In genomic region chr12:108572166-108572790, GRCh38 we compare ENCODE assay signal across 15 cellular contexts. TPM values are rescaled to one million over a fixed set of nuclear protein-coding genes. Genes with fewer than 3 reads are reported as not detected.
A peak's percentile ranks its signal among the peaks of the same experiment; 100 is the strongest.
DNase-seq lines count a peak whose midpoint lies in the region; ATAC-seq and TF ChIP-seq lines count a peak whose summit lies in the region.
"Had no signal": no experiment of that assay in that cellular context is flagged by ENCODE, and none has a peak within 500 bp of the region (broad histone marks: within the 10 kb centered on the region; RNA-seq: fewer than 3 reads in every experiment).

No MANE protein-coding gene starts in this region.

- no peak overlapping the region for H3K4me3 ChIP-seq in ovary
- H3K4me3 ChIP-seq: GM23248 had no signal

- TF ChIP-seq EP300 in ovary (IDR thresholded peaks at IDR 0.05): no peak

- ATAC-seq in HG03432 (IDR thresholded peaks at IDR 0.05; ENCODE audit: unreplicated experiment): peak; percentile 31
- no peak for ATAC-seq in effector memory CD8-positive, alpha-beta T cell (replicated peaks)
- ATAC-seq in stimulated activated effector memory CD8-positive, alpha-beta T cell treated with anti-CD3 and anti-CD28 coated beads, Interleukin-12 subunit alpha, Interleukin-12 subunit beta, amount 100 ng/mL, for 72 hours: peak; percentile 62
- ATAC-seq in foreskin keratinocyte: no peak

- H3K27ac ChIP-seq in ovary (no peak overlapping the region), foreskin keratinocyte (no peak overlapping the region)
- H3K27ac ChIP-seq: epithelial cell of prostate, GM23248, RWPE1 had no signal

- TF ChIP-seq CTCF in ovary (IDR thresholded peaks at IDR 0.05) (no peak), GM20000 (IDR thresholded peaks at IDR 0.05; ENCODE audit: extremely low read depth, missing control alignments) (no peak), foreskin keratinocyte (conservative IDR thresholded peaks at IDR 0.05) (no peak)

- H3K36me3 ChIP-seq in ovary: no peaks in the 10 kb centered on the region

- no peaks in the 10 kb centered on the region for H3K27me3 Mint-ChIP-seq in activated CD4-positive, alpha-beta memory T cell treated with anti-CD3 and anti-CD28 coated beads for 36 hours
- H3K27me3 Mint-ChIP-seq in activated CD4-positive, alpha-beta memory T cell treated with anti-CD3 and anti-CD28 coated beads, Interleukin-2, amount 10 ng/mL, durations not matched to agents 7 days and 5 days: peaks cover 3% of the 10 kb centered on the region
- peaks cover 0 to 3% of the 10 kb centered on the region in 2 donors for H3K27me3 Mint-ChIP-seq in effector memory CD8-positive, alpha-beta T cell

- H3K9me3 ChIP-seq in ovary: no peaks in the 10 kb centered on the region

- no peaks in the 10 kb centered on the region for H3K27me3 ChIP-seq in ovary
- no peaks in the 10 kb centered on the region for H3K27me3 ChIP-seq in foreskin keratinocyte

- H3K36me3 Mint-ChIP-seq in activated CD4-positive, alpha-beta memory T cell treated with anti-CD3 and anti-CD28 coated beads for 36 hours: peaks cover 25% of the 10 kb centered on the region
- H3K36me3 Mint-ChIP-seq in activated CD4-positive, alpha-beta memory T cell treated with anti-CD3 and anti-CD28 coated beads, Interleukin-2, amount 10 ng/mL, durations not matched to agents 7 days and 5 days (ENCODE audit: low read depth): peaks cover 23% of the 10 kb centered on the region
- peaks cover 16% of the 10 kb centered on the region for H3K36me3 Mint-ChIP-seq in effector memory CD8-positive, alpha-beta T cell (ENCODE audit: insufficient read depth)
- peaks cover 36% of the 10 kb centered on the region for H3K36me3 Mint-ChIP-seq in stimulated activated effector memory CD8-positive, alpha-beta T cell treated with anti-CD3 and anti-CD28 coated beads, Interleukin-12 subunit alpha, Interleukin-12 subunit beta, amount 100 ng/mL, for 72 hours

- intact Hi-C loops in activated CD4-positive, alpha-beta memory T cell treated with anti-CD3 and anti-CD28 coated beads for 36 hours (cut with micrococcal nuclease): loop anchor here (1.0 kb wide), 1 partner anchor 231 kb away; no protein-coding TSS in a partner anchor
- intact Hi-C loops in ovary (cut with DNase I): loop anchor here in 1 of 4 donors (2.0 kb wide), 1 partner anchor 43 kb away; no protein-coding TSS in a partner anchor

- H3K4me3 Mint-ChIP-seq in activated CD4-positive, alpha-beta memory T cell treated with anti-CD3 and anti-CD28 coated beads for 36 hours: no peak overlapping the region
- no peak overlapping the region for H3K4me3 Mint-ChIP-seq in activated CD4-positive, alpha-beta memory T cell treated with anti-CD3 and anti-CD28 coated beads, Interleukin-2, amount 10 ng/mL, durations not matched to agents 7 days and 5 days
- H3K4me3 Mint-ChIP-seq in effector memory CD8-positive, alpha-beta T cell: peak overlapping the region in 1 of 2 donors; percentile 5
- peak overlapping the region; percentile 5 for H3K4me3 Mint-ChIP-seq in stimulated activated effector memory CD8-positive, alpha-beta T cell treated with anti-CD3 and anti-CD28 coated beads, Interleukin-12 subunit alpha, Interleukin-12 subunit beta, amount 100 ng/mL, for 72 hours
- H3K4me3 Mint-ChIP-seq: activated T-helper 1 cell treated with anti-CD3 and anti-CD28 coated beads, Interleukin-12 subunit alpha, Interleukin-12 subunit beta, Interleukin-2, Interleukin-4 antibody, amounts not matched to agents 30 ng/mL and 10 ng/mL and 1 ng/mL, durations not matched to agents 14 hours and 24 hours and 36 hours; mesothelial cell of epicardium had no signal

- no peak for TF ChIP-seq POLR2A in ovary (IDR thresholded peaks at IDR 0.05)

- H3K9me3 Mint-ChIP-seq in activated CD4-positive, alpha-beta memory T cell treated with anti-CD3 and anti-CD28 coated beads for 36 hours: no peaks in the 10 kb centered on the region
- H3K9me3 Mint-ChIP-seq in activated CD4-positive, alpha-beta memory T cell treated with anti-CD3 and anti-CD28 coated beads, Interleukin-2, amount 10 ng/mL, durations not matched to agents 7 days and 5 days: no peaks in the 10 kb centered on the region
- H3K9me3 Mint-ChIP-seq in effector memory CD8-positive, alpha-beta T cell: no peaks in the 10 kb centered on the region
- H3K9me3 Mint-ChIP-seq in stimulated activated effector memory CD8-positive, alpha-beta T cell treated with anti-CD3 and anti-CD28 coated beads, Interleukin-12 subunit alpha, Interleukin-12 subunit beta, amount 100 ng/mL, for 72 hours: no peaks in the 10 kb centered on the region
- H3K9me3 Mint-ChIP-seq: activated T-helper 1 cell treated with anti-CD3 and anti-CD28 coated beads, Interleukin-12 subunit alpha, Interleukin-12 subunit beta, Interleukin-2, Interleukin-4 antibody, amounts not matched to agents 30 ng/mL and 10 ng/mL and 1 ng/mL, durations not matched to agents 14 hours and 24 hours and 36 hours; mesothelial cell of epicardium had no signal

- CTCF ChIA-PET in activated CD4-positive, alpha-beta memory T cell treated with anti-CD3 and anti-CD28 coated beads for 36 hours (lab: Charles Lee): interaction anchor here (2.4 to 18.8 kb wide), 2 partner anchors 44 to 231 kb away, joined by 11 to 472 read pairs; no protein-coding TSS in a partner anchor
- CTCF ChIA-PET in activated CD4-positive, alpha-beta memory T cell treated with anti-CD3 and anti-CD28 coated beads, Interleukin-2, amount 10 ng/mL, durations not matched to agents 7 days and 5 days (lab: Charles Lee): interaction anchor here (1.2 to 7.3 kb wide), 4 partner anchors 12 to 95 kb away, joined by 3 to 86 read pairs (median 4); partner anchors contain the start of gene SART3

- no peak overlapping the region for H3K27ac Mint-ChIP-seq in activated CD4-positive, alpha-beta memory T cell treated with anti-CD3 and anti-CD28 coated beads for 36 hours
- no peak overlapping the region for H3K27ac Mint-ChIP-seq in activated CD4-positive, alpha-beta memory T cell treated with anti-CD3 and anti-CD28 coated beads, Interleukin-2, amount 10 ng/mL, durations not matched to agents 7 days and 5 days
- peak overlapping the region; percentile 44 to 84 for H3K27ac Mint-ChIP-seq in effector memory CD8-positive, alpha-beta T cell
- H3K27ac Mint-ChIP-seq in stimulated activated effector memory CD8-positive, alpha-beta T cell treated with anti-CD3 and anti-CD28 coated beads, Interleukin-12 subunit alpha, Interleukin-12 subunit beta, amount 100 ng/mL, for 72 hours: peak overlapping the region; percentile 54
- H3K27ac Mint-ChIP-seq: activated T-helper 1 cell treated with anti-CD3 and anti-CD28 coated beads, Interleukin-12 subunit alpha, Interleukin-12 subunit beta, Interleukin-2, Interleukin-4 antibody, amounts not matched to agents 30 ng/mL and 10 ng/mL and 1 ng/mL, durations not matched to agents 14 hours and 24 hours and 36 hours; mesothelial cell of epicardium had no signal

- peaks cover 68% of the 10 kb centered on the region for H3K4me1 Mint-ChIP-seq in activated CD4-positive, alpha-beta memory T cell treated with anti-CD3 and anti-CD28 coated beads for 36 hours (ENCODE audit: low read depth)
- H3K4me1 Mint-ChIP-seq in activated CD4-positive, alpha-beta memory T cell treated with anti-CD3 and anti-CD28 coated beads, Interleukin-2, amount 10 ng/mL, durations not matched to agents 7 days and 5 days: peaks cover 71% of the 10 kb centered on the region
- peaks cover 13 to 16% of the 10 kb centered on the region in 2 donors for H3K4me1 Mint-ChIP-seq in effector memory CD8-positive, alpha-beta T cell (ENCODE audit: low read depth in 2 of 2)
- H3K4me1 Mint-ChIP-seq in stimulated activated effector memory CD8-positive, alpha-beta T cell treated with anti-CD3 and anti-CD28 coated beads, Interleukin-12 subunit alpha, Interleukin-12 subunit beta, amount 100 ng/mL, for 72 hours: peaks cover 46% of the 10 kb centered on the region

- POLR2A ChIA-PET in activated CD4-positive, alpha-beta memory T cell treated with anti-CD3 and anti-CD28 coated beads for 36 hours (lab: Charles Lee): interaction anchor here (1.4 kb wide), 1 partner anchor 44 kb away, joined by 8 read pairs; no protein-coding TSS in a partner anchor
- POLR2A ChIA-PET in activated CD4-positive, alpha-beta memory T cell treated with anti-CD3 and anti-CD28 coated beads, Interleukin-2, amount 10 ng/mL, durations not matched to agents 7 days and 5 days (lab: Charles Lee): interaction anchor here (1.4 to 15.5 kb wide), 4 partner anchors 11 to 60 kb away, joined by 3 to 385 read pairs (median 4); partner anchors contain the start of genes SART3 and SELPLG

- WGBS in ovary, 3 donors: 70 to 78% (median 72%) methylated on average over 8 of the region's 8 CpGs

- no peaks in the 10 kb centered on the region for H3K4me1 ChIP-seq in ovary (ENCODE audit: insufficient read depth)
- no peaks in the 10 kb centered on the region for H3K4me1 ChIP-seq in foreskin keratinocyte

- peak; percentile 26 for DNase-seq in activated CD4-positive, alpha-beta memory T cell treated with anti-CD3 and anti-CD28 coated beads for 36 hours
- DNase-seq in activated CD4-positive, alpha-beta memory T cell treated with anti-CD3 and anti-CD28 coated beads, Interleukin-2, amount 10 ng/mL, durations not matched to agents 7 days and 5 days: no peak
- no peak for DNase-seq in effector memory CD8-positive, alpha-beta T cell
- DNase-seq in stimulated activated effector memory CD8-positive, alpha-beta T cell treated with anti-CD3 and anti-CD28 coated beads, Interleukin-12 subunit alpha, Interleukin-12 subunit beta, amount 100 ng/mL, for 72 hours (ENCODE audit: low spot score in 2 of 2): no peak
- no peak for DNase-seq in ovary
- no peak for DNase-seq in GM20000 (ENCODE audit: low spot score)
- DNase-seq in foreskin keratinocyte: no peak
- DNase-seq: DMS79, GM23248 had no signal

RNA-seq across cellular contexts. Expression of gene ISCU, which starts 9.9 kb away (rescaled TPM):
- total RNA-seq in activated CD4-positive, alpha-beta memory T cell treated with anti-CD3 and anti-CD28 coated beads for 36 hours: 10 to 100 TPM; 88.6 to 94.3 TPM
- 10 to 100 TPM; 69.9 to 74.1 TPM for total RNA-seq in activated CD4-positive, alpha-beta memory T cell treated with anti-CD3 and anti-CD28 coated beads, Interleukin-2, amount 10 ng/mL, durations not matched to agents 7 days and 5 days
- total RNA-seq in ovary: 100 to 1,000 TPM; 110 to 238 (median 156) TPM
- polyA plus RNA-seq in ovary: 100 to 1,000 TPM; 207 to 298 TPM
- 90.7 and 93.3 TPM in 2 replicates for total RNA-seq in foreskin keratinocyte
- polyA plus RNA-seq in foreskin keratinocyte: 105 and 115 TPM in 2 replicates

RNA-seq across cellular contexts. Expression of gene SART3, which starts 11.3 kb away (rescaled TPM):
- total RNA-seq in activated CD4-positive, alpha-beta memory T cell treated with anti-CD3 and anti-CD28 coated beads for 36 hours: 10 to 100 TPM; 84.3 to 91.5 TPM
- total RNA-seq in activated CD4-positive, alpha-beta memory T cell treated with anti-CD3 and anti-CD28 coated beads, Interleukin-2, amount 10 ng/mL, durations not matched to agents 7 days and 5 days: 10 to 100 TPM; 68.9 to 70.3 TPM
- total RNA-seq in ovary: 10 to 100 TPM; 44.5 to 55.3 (median 48.3) TPM
- 10 to 100 TPM; 27.9 to 36.2 TPM for polyA plus RNA-seq in ovary
- total RNA-seq in foreskin keratinocyte: 50.0 and 54.9 TPM in 2 replicates
- polyA plus RNA-seq in foreskin keratinocyte: 15.2 and 18.8 TPM in 2 replicates

RNA-seq across cellular contexts. Expression of gene TMEM119, which starts 25.6 kb away (rescaled TPM):
- under 1 TPM; 0.10 to 0.24 TPM for total RNA-seq in activated CD4-positive, alpha-beta memory T cell treated with anti-CD3 and anti-CD28 coated beads for 36 hours
- 1 to 10 TPM in 1 of 2 experiments, under 1 TPM in 1; 0.80 to 1.0 TPM for total RNA-seq in activated CD4-positive, alpha-beta memory T cell treated with anti-CD3 and anti-CD28 coated beads, Interleukin-2, amount 10 ng/mL, durations not matched to agents 7 days and 5 days
- 1 to 10 TPM in 5 of 7 donors, under 1 TPM in 2; 0.25 to 3.9 (median 1.7) TPM for total RNA-seq in ovary
- 10 to 100 TPM in 1 of 2 donors, 1 to 10 TPM in 1; 2.0 to 12.3 TPM for polyA plus RNA-seq in ovary
- total RNA-seq in foreskin keratinocyte: not detected in 2 replicates
- polyA plus RNA-seq in foreskin keratinocyte: 0.04 TPM in 1 of 2 replicates, not detected in the other
- total RNA-seq: A673; activated T-helper 1 cell treated with anti-CD3 and anti-CD28 coated beads, Interleukin-12 subunit alpha, Interleukin-12 subunit beta, Interleukin-2, Interleukin-4 antibody, amounts not matched to agents 30 ng/mL and 10 ng/mL and 1 ng/mL, durations not matched to agents 14 hours and 24 hours and 36 hours had no signal

RNA-seq across cellular contexts. Expression of gene FICD, which starts 57.2 kb away (rescaled TPM):
- total RNA-seq in activated CD4-positive, alpha-beta memory T cell treated with anti-CD3 and anti-CD28 coated beads for 36 hours: 1 to 10 TPM; 5.7 to 6.0 TPM
- 1 to 10 TPM; 6.3 to 7.1 TPM for total RNA-seq in activated CD4-positive, alpha-beta memory T cell treated with anti-CD3 and anti-CD28 coated beads, Interleukin-2, amount 10 ng/mL, durations not matched to agents 7 days and 5 days
- total RNA-seq in ovary (10 to 100 TPM in 1 of 7 donors, 1 to 10 TPM in 6; 3.9 to 12.7 (median 7.6) TPM), foreskin keratinocyte (2.0 and 2.8 TPM in 2 replicates)
- polyA plus RNA-seq in ovary (1 to 10 TPM; 2.0 to 6.0 TPM), foreskin keratinocyte (0.87 and 1.00 TPM in 2 replicates)

Comparison
In these comparisons a context has a peak if more than half of its experiments do, and no peak if none do; other contexts are left out.
1. H3K27ac Mint-ChIP-seq: peak in effector memory CD8-positive, alpha-beta T cell (2 of 2) and stimulated activated effector memory CD8-positive, alpha-beta T cell treated with anti-CD3 and anti-CD28 coated beads, Interleukin-12 subunit alpha, Interleukin-12 subunit beta, amount 100 ng/mL, for 72 hours (single experiment); none in activated CD4-positive, alpha-beta memory T cell treated with anti-CD3 and anti-CD28 coated beads for 36 hours (single experiment) and activated CD4-positive, alpha-beta memory T cell treated with anti-CD3 and anti-CD28 coated beads, Interleukin-2, amount 10 ng/mL, durations not matched to agents 7 days and 5 days (single experiment).
2. ATAC-seq: peak in HG03432 (single experiment) and stimulated activated effector memory CD8-positive, alpha-beta T cell treated with anti-CD3 and anti-CD28 coated beads, Interleukin-12 subunit alpha, Interleukin-12 subunit beta, amount 100 ng/mL, for 72 hours (single experiment); none in effector memory CD8-positive, alpha-beta T cell (single experiment) and foreskin keratinocyte (single experiment).